Comparison of ENCODE assay signal across 13 cellular contexts in genomic region chrX:100494974-100495373, GRCh38.
DNase-seq lines count a peak whose midpoint lies in the region; ATAC-seq, FAIRE-seq and TF ChIP-seq lines count a peak whose summit lies in the region.
"Had no signal": no experiment of that assay in that cellular context is flagged by ENCODE, and none has a peak within 500 bp of the region (broad histone marks: within the 10 kb centered on the region; RNA-seq: fewer than 3 reads in every experiment).

No MANE protein-coding gene starts in this region.

- H3K9me3 ChIP-seq in astrocyte (ENCODE audit: insufficient read depth, low read depth, low read length) (no peaks in the 10 kb centered on the region), mucosa of descending colon (no peaks in the 10 kb centered on the region), HepG2 (ENCODE audit: low read length) (no peaks in the 10 kb centered on the region)

- H3K4me3 Mint-ChIP-seq in astrocyte (ENCODE audit: unreplicated experiment) (no peak overlapping the region), type B pancreatic cell (no peak overlapping the region)
- H3K4me3 Mint-ChIP-seq: CD14-positive monocyte; CD8-positive, alpha-beta T cell; HFFc6 had no signal

- TF ChIP-seq RAD21 in HepG2 (CRISPR knock-in tag; IDR thresholded peaks at IDR 0.05): no peak

- H4K20me1 ChIP-seq in astrocyte (ENCODE audit: insufficient read depth, low read length) (no peaks in the 10 kb centered on the region), HepG2 (ENCODE audit: insufficient read depth, low read length) (no peaks in the 10 kb centered on the region)

- peak; percentile 91 for FAIRE-seq in astrocyte (lab: Jason Lieb, UNC)
- no peak for FAIRE-seq in HepG2 (lab: Jason Lieb, UNC)

- no peak overlapping the region for H3K4me2 ChIP-seq in astrocyte (ENCODE audit: low read length)
- H3K4me2 ChIP-seq in HepG2 (ENCODE audit: low read depth, low read length): no peak overlapping the region

- no peak for TF ChIP-seq CTCF in astrocyte (IDR thresholded peaks at IDR 0.05; ENCODE audit: insufficient read depth, low read depth, low read length)
- TF ChIP-seq CTCF in epithelial cell of esophagus (IDR thresholded peaks at IDR 0.05; ENCODE audit: insufficient read depth, low read depth, low read length, missing control alignments): no peak
- TF ChIP-seq CTCF in mucosa of descending colon (IDR thresholded peaks at IDR 0.05): no peak
- no peak for TF ChIP-seq CTCF in type B pancreatic cell (conservative IDR thresholded peaks at IDR 0.05)
- no peak for TF ChIP-seq CTCF in HepG2 (CRISPR knock-in tag; IDR thresholded peaks at IDR 0.05)

- POLR2A ChIA-PET in HepG2 (lab: Yijun Ruan, JAX): no interaction called here

- no peak overlapping the region for H3K9ac ChIP-seq in astrocyte (ENCODE audit: low read length)
- H3K9ac ChIP-seq in HepG2 (ENCODE audit: insufficient read depth, low read depth, low read length): no peak overlapping the region

- H3K9me3 Mint-ChIP-seq in astrocyte (ENCODE audit: unreplicated experiment): no peaks in the 10 kb centered on the region
- H3K9me3 Mint-ChIP-seq in type B pancreatic cell: peaks cover 8% of the 10 kb centered on the region
- H3K9me3 Mint-ChIP-seq: HFFc6 had no signal

- CTCF ChIA-PET in HepG2 (lab: Yijun Ruan, JAX; ENCODE audit: low intra/inter-chr PET ratio, low total read pairs): no interaction called here

- TF ChIP-seq POLR2A in HepG2 (IDR thresholded peaks at IDR 0.05; ENCODE audit: insufficient read depth in 1 of 2, low read depth in 2 of 2, low read length in 2 of 2): no peak

- H3K36me3 Mint-ChIP-seq in astrocyte (ENCODE audit: low read depth, unreplicated experiment) (no peaks in the 10 kb centered on the region), type B pancreatic cell (no peaks in the 10 kb centered on the region)
- H3K36me3 Mint-ChIP-seq: CD14-positive monocyte; CD8-positive, alpha-beta T cell had no signal

- H3K4me3 ChIP-seq in astrocyte (ENCODE audit: insufficient read depth, low read depth, low read length) (no peak overlapping the region), epithelial cell of esophagus (ENCODE audit: low read length) (no peak overlapping the region), mucosa of descending colon (no peak overlapping the region), HepG2 (replicated peaks in 1 of 3; ENCODE audit: insufficient read depth in 1 of 3, low read depth in 2 of 3, low read length in 3 of 3) (no peak overlapping the region)

- H3K79me2 ChIP-seq in astrocyte (ENCODE audit: insufficient read depth, low read length): no peaks in the 10 kb centered on the region
- no peaks in the 10 kb centered on the region for H3K79me2 ChIP-seq in HepG2 (ENCODE audit: insufficient read depth, low read length)

- no peaks in the 10 kb centered on the region for H3K36me3 ChIP-seq in astrocyte (ENCODE audit: insufficient read depth, low read length)
- no peaks in the 10 kb centered on the region for H3K36me3 ChIP-seq in mucosa of descending colon (ENCODE audit: low read depth)
- H3K36me3 ChIP-seq in HepG2 (replicated peaks in 1 of 2; ENCODE audit: control insufficient read depth in 1 of 2, insufficient read depth in 2 of 2, low read length in 2 of 2): no peaks in the 10 kb centered on the region

- H3K27ac Mint-ChIP-seq in astrocyte (ENCODE audit: unreplicated experiment): no peak overlapping the region
- peak overlapping the region; percentile 79 for H3K27ac Mint-ChIP-seq in type B pancreatic cell
- H3K27ac Mint-ChIP-seq: CD14-positive monocyte; CD8-positive, alpha-beta T cell; HFFc6 had no signal

- no TSS peak for BruUV-seq in HepG2 (replicated peaks; lab: Mats Ljungman, UMichigan)

- H3K4me1 ChIP-seq in astrocyte (ENCODE audit: insufficient read depth, low read length) (no peaks in the 10 kb centered on the region), mucosa of descending colon (ENCODE audit: low read depth) (no peaks in the 10 kb centered on the region), HepG2 (ENCODE audit: insufficient read depth, low read length) (no peaks in the 10 kb centered on the region)

- DNase-seq in astrocyte (ENCODE audit: low read depth): no peak
- DNase-seq in epithelial cell of esophagus (ENCODE audit: low read depth): peak; percentile 30
- DNase-seq in mucosa of descending colon: peak in 1 of 3 donors; percentile 3
- DNase-seq in type B pancreatic cell (ENCODE audit: extremely low spot score, unreplicated experiment): no peak
- DNase-seq in HepG2 (ENCODE audit: low spot score): no peak
- DNase-seq in COR-L47 (lab: John Stamatoyannopoulos, UW): no peak
- DNase-seq: CD8-positive, alpha-beta T cell; DMS 273 treated with DMSO at 0.1 percent for 48 hours; HCEC 1CT; HFFc6 had no signal

- in situ Hi-C loops in HepG2 (cut with HindIII; ENCODE audit: extremely low pct_ligation_motif_present, low pct_unique_long_range_greater_than_20kb): no loop called here

- WGBS in HepG2 (ENCODE audit: low lambda C conversion rate): 2% methylated on average over 4 of the region's 4 CpGs

- intact Hi-C loops in mucosa of descending colon (cut with DNase I, micrococcal nuclease) (no loop called here), HepG2 (cut with micrococcal nuclease; ENCODE audit: unreplicated experiment) (no loop called here)

- ATAC-seq in mucosa of descending colon (peak; percentile 80), HepG2 (no peak), HG02642 (IDR thresholded peaks at IDR 0.05; ENCODE audit: poor library complexity, unreplicated experiment) (no peak)
- ATAC-seq: CD8-positive, alpha-beta T cell had no signal

- H3K4me1 Mint-ChIP-seq in astrocyte (ENCODE audit: low read depth, unreplicated experiment) (no peaks in the 10 kb centered on the region), type B pancreatic cell (ENCODE audit: unreplicated experiment) (no peaks in the 10 kb centered on the region)
- H3K4me1 Mint-ChIP-seq: CD14-positive monocyte had no signal

- TF ChIP-seq EP300 in HepG2 (IDR thresholded peaks at IDR 0.05; ENCODE audit: low read depth in 2 of 2, low read length in 2 of 2) (no peak), HepG2 (CRISPR knock-in tag; IDR thresholded peaks at IDR 0.05; ENCODE audit: borderline replicate concordance) (no peak)

- H3K27me3 Mint-ChIP-seq in astrocyte (ENCODE audit: low read depth, unreplicated experiment) (no peaks in the 10 kb centered on the region), type B pancreatic cell (no peaks in the 10 kb centered on the region)

- H2AFZ ChIP-seq in astrocyte (ENCODE audit: low read depth, low read length) (no peak overlapping the region), HepG2 (ENCODE audit: low read length) (no peak overlapping the region)

- no peak overlapping the region for H3K27ac ChIP-seq in astrocyte (ENCODE audit: low read depth, low read length)
- no peak overlapping the region for H3K27ac ChIP-seq in HepG2 (ENCODE audit: extremely low read length, insufficient read depth, low read length)
- H3K27ac ChIP-seq: HL-60 had no signal

- H3K27me3 ChIP-seq in astrocyte (ENCODE audit: insufficient read depth, low read length): no peaks in the 10 kb centered on the region
- no peaks in the 10 kb centered on the region for H3K27me3 ChIP-seq in HepG2 (ENCODE audit: control insufficient read depth in 1 of 2, insufficient read depth in 2 of 2, low read length in 2 of 2)

TF ChIP-seq in HepG2, 621 proteins besides CTCF, POLR2A, EP300 and RAD21 (continues in another document):
- TF ChIP-seq ZBTB25 (CRISPR knock-in tag; IDR thresholded peaks at IDR 0.05): no peak
- no peak for TF ChIP-seq TAF15 (IDR thresholded peaks at IDR 0.05; ENCODE audit: low read depth, low read length, poor library complexity, severe bottlenecking)
- no peak for TF ChIP-seq AGO1 (IDR thresholded peaks at IDR 0.05; ENCODE audit: low read depth, low read length, poor library complexity, severe bottlenecking)
- no peak for TF ChIP-seq BCLAF1 (IDR thresholded peaks at IDR 0.05)
- TF ChIP-seq CREM (IDR thresholded peaks at IDR 0.05): no peak
- no peak for TF ChIP-seq CREM (CRISPR knock-in tag; IDR thresholded peaks at IDR 0.05)
- TF ChIP-seq DRAP1 (CRISPR knock-in tag; IDR thresholded peaks at IDR 0.05): no peak
- TF ChIP-seq ZFP36L2 (CRISPR knock-in tag; IDR thresholded peaks at IDR 0.05): no peak
- TF ChIP-seq MXI1 (IDR thresholded peaks at IDR 0.05; ENCODE audit: borderline replicate concordance, low read depth, low read length): no peak
- TF ChIP-seq ESRRA (CRISPR knock-in tag; IDR thresholded peaks at IDR 0.05; ENCODE audit: low read depth): no peak
- no peak for TF ChIP-seq HOXA7 (CRISPR knock-in tag; IDR thresholded peaks at IDR 0.05)
